ENCODE assay signal across 25 cellular contexts in the genomic region with DNA sequence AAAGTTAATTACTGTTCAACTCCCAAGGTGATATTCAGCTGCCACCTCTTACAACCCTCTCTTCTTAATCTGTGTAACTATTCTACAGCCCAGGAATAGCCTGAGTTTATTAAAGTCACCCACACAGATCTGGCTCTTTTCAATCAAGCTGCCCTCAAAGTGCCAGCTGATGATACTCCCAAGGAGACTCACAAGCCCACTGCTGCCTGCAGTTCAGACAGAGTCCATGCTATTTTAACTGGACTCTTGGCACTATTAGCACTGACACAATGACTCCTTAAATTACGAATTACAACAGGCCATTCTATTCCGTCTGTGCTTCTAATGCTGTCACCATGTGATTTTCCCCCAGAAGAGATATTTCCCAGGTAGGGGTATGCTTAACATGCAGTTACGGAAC. TPM values are rescaled to one million over a fixed set of nuclear protein-coding genes. Genes with fewer than 3 reads are reported as not detected.
DNase-seq lines count a peak whose midpoint lies in the region; ATAC-seq and TF ChIP-seq lines count a peak whose summit lies in the region.
"Had no signal": no experiment of that assay in that cellular context is flagged by ENCODE, and none has a peak within 500 bp of the region (broad histone marks: within the 10 kb centered on the region; RNA-seq: fewer than 3 reads in every experiment).

No MANE protein-coding gene starts in this region.

- H3K36me3 Mint-ChIP-seq in memory B cell = peaks cover 22% of the 10 kb centered on the region
- H3K36me3 Mint-ChIP-seq in activated naive CD8-positive, alpha-beta T cell treated with anti-CD3 and anti-CD28 coated beads, Interleukin-2, amount 50 U/mL, for 24 hours (ENCODE audit: low read depth) = peaks cover 41% of the 10 kb centered on the region
- peaks cover 39% of the 10 kb centered on the region for H3K36me3 Mint-ChIP-seq in endothelial cell (ENCODE audit: low read depth, unreplicated experiment)

- WGBS in lower leg skin, 2 donors = 92 to 94% methylated on average over 3 of the region's 3 CpGs

- ATAC-seq in memory B cell (ENCODE audit: low read depth) = no peak
- ATAC-seq in activated naive CD8-positive, alpha-beta T cell treated with anti-CD3 and anti-CD28 coated beads, Interleukin-2, amount 50 U/mL, for 24 hours = no peak
- ATAC-seq: natural killer cell had no signal

- H3K9me3 Mint-ChIP-seq in memory B cell (no peaks in the 10 kb centered on the region), endothelial cell (ENCODE audit: unreplicated experiment) (no peaks in the 10 kb centered on the region)
- no peaks in the 10 kb centered on the region for H3K9me3 Mint-ChIP-seq in activated naive CD8-positive, alpha-beta T cell treated with anti-CD3 and anti-CD28 coated beads, Interleukin-2, amount 50 U/mL, for 24 hours
- H3K9me3 Mint-ChIP-seq: GM23338, natural killer cell had no signal

- intact Hi-C loops in lower leg skin (cut with DNase I; ENCODE audit: low total_unique reads) = no loop called here

- no peak overlapping the region for H3K4me3 Mint-ChIP-seq in memory B cell
- no peak overlapping the region for H3K4me3 Mint-ChIP-seq in activated naive CD8-positive, alpha-beta T cell treated with anti-CD3 and anti-CD28 coated beads, Interleukin-2, amount 50 U/mL, for 24 hours
- H3K4me3 Mint-ChIP-seq in endothelial cell (ENCODE audit: unreplicated experiment) = no peak overlapping the region
- H3K4me3 Mint-ChIP-seq: GM23338, natural killer cell had no signal

- H3K27ac Mint-ChIP-seq in memory B cell (peak overlapping the region; percentile 53), endothelial cell (ENCODE audit: unreplicated experiment) (no peak overlapping the region)
- no peak overlapping the region for H3K27ac Mint-ChIP-seq in activated naive CD8-positive, alpha-beta T cell treated with anti-CD3 and anti-CD28 coated beads, Interleukin-2, amount 50 U/mL, for 24 hours
- H3K27ac Mint-ChIP-seq: GM23338 had no signal

- H3K4me1 ChIP-seq in stomach smooth muscle (ENCODE audit: control insufficient read depth, insufficient read depth, low read length) = peaks cover 6% of the 10 kb centered on the region
- H3K4me1 ChIP-seq: testis had no signal

- H3K36me3 ChIP-seq in WERI-Rb-1 = peaks cover 43% of the 10 kb centered on the region
- H3K36me3 ChIP-seq in stomach smooth muscle (ENCODE audit: control insufficient read depth in 2 of 2, insufficient read depth in 2 of 2, low read length in 2 of 2) = peaks cover 17 to 28% of the 10 kb centered on the region in 2 donors

- no peak for TF ChIP-seq CTCF in WERI-Rb-1 (IDR thresholded peaks at IDR 0.05; ENCODE audit: low read depth, low read length)
- no peak for TF ChIP-seq CTCF in lower leg skin (IDR thresholded peaks at IDR 0.05)
- no peak for TF ChIP-seq CTCF in endothelial cell (IDR thresholded peaks at IDR 0.05; ENCODE audit: unreplicated experiment)

- no peaks in the 10 kb centered on the region for H3K27me3 ChIP-seq in WERI-Rb-1 (ENCODE audit: insufficient read depth, low read depth, severe bottlenecking)
- no peaks in the 10 kb centered on the region for H3K27me3 ChIP-seq in stomach smooth muscle (ENCODE audit: control insufficient read depth in 1 of 2, insufficient read depth in 2 of 2, low read length in 2 of 2)
- H3K27me3 ChIP-seq: body of pancreas, hepatocyte, spleen, testis had no signal

- H3K4me1 Mint-ChIP-seq in memory B cell (peaks cover 13% of the 10 kb centered on the region), endothelial cell (ENCODE audit: unreplicated experiment) (peaks cover 5% of the 10 kb centered on the region)
- peaks cover 2% of the 10 kb centered on the region for H3K4me1 Mint-ChIP-seq in activated naive CD8-positive, alpha-beta T cell treated with anti-CD3 and anti-CD28 coated beads, Interleukin-2, amount 50 U/mL, for 24 hours
- H3K4me1 Mint-ChIP-seq: GM23338 had no signal

- no peaks in the 10 kb centered on the region for H3K27me3 Mint-ChIP-seq in memory B cell
- no peaks in the 10 kb centered on the region for H3K27me3 Mint-ChIP-seq in activated naive CD8-positive, alpha-beta T cell treated with anti-CD3 and anti-CD28 coated beads, Interleukin-2, amount 50 U/mL, for 24 hours
- peaks cover 3% of the 10 kb centered on the region for H3K27me3 Mint-ChIP-seq in endothelial cell (ENCODE audit: unreplicated experiment)

- TF ChIP-seq POLR2A in lower leg skin (IDR thresholded peaks at IDR 0.05) = no peak

- DNase-seq in WERI-Rb-1 (no peak), globus pallidus (ENCODE audit: low spot score) (peak; percentile 19), memory B cell (ENCODE audit: low spot score in 2 of 2) (no peak), lower leg skin (ENCODE audit: low spot score in 2 of 2) (no peak), endothelial cell (ENCODE audit: low spot score) (no peak)
- no peak for DNase-seq in activated naive CD8-positive, alpha-beta T cell treated with anti-CD3 and anti-CD28 coated beads, Interleukin-2, amount 50 U/mL, for 24 hours
- DNase-seq: activated CD4-positive, CD25-positive, alpha-beta regulatory T cell treated with anti-CD3 and anti-CD28 coated beads, Interleukin-2, amount 50 U/mL, for 72 hours; activated gamma-delta T cell; effector memory CD4-positive, alpha-beta T cell; EL; midbrain; natural killer cell; NCI-H1436 treated with DMSO at 0.1 percent for 48 hours; NCI-H748 treated with DMSO at 0.1 percent for 48 hours; retina; spleen; testis had no signal

- H3K9ac ChIP-seq in stomach smooth muscle (ENCODE audit: low read length in 2 of 2) = peak overlapping the region in 1 of 2 donors; percentile 15

- H3K9me3 ChIP-seq in WERI-Rb-1 (ENCODE audit: severe bottlenecking) = no peaks in the 10 kb centered on the region
- H3K9me3 ChIP-seq in stomach smooth muscle (ENCODE audit: control insufficient read depth in 2 of 2, low read length in 2 of 2) = no peaks in the 10 kb centered on the region
- H3K9me3 ChIP-seq: body of pancreas, spleen, testis had no signal

- H3K4me3 ChIP-seq in WERI-Rb-1 (ENCODE audit: low read depth, low read length) = no peak overlapping the region
- H3K4me3 ChIP-seq in stomach smooth muscle (ENCODE audit: low read length in 2 of 2) = no peak overlapping the region
- no peak overlapping the region for H3K4me3 ChIP-seq in lower leg skin (ENCODE audit: low read depth, poor library complexity, severe bottlenecking)
- H3K4me3 ChIP-seq: body of pancreas, GM23338, hepatocyte, SK-N-MC, spleen, testis had no signal

- peak overlapping the region; percentile 8; the same call in 1 of the 2 replicates for H3K27ac ChIP-seq in WERI-Rb-1
- peak overlapping the region; percentile 24 for H3K27ac ChIP-seq in stomach smooth muscle (ENCODE audit: low read length)
- H3K27ac ChIP-seq: C4-2B, hepatocyte, HL-60, RWPE1, SK-N-MC, spleen, testis had no signal

RNA-seq across cellular contexts. Expression of a gene that starts 26.3 kb away (rescaled TPM):
- 10 to 100 TPM; 50.7 to 85.5 (median 74.4) TPM for total RNA-seq in lower leg skin
- 62.7 TPM for total RNA-seq in endothelial cell (ENCODE audit: unreplicated experiment)

RNA-seq across cellular contexts. Expression of a gene that starts 34.6 kb away (rescaled TPM):
- total RNA-seq in lower leg skin = 10 to 100 TPM; 31.1 to 63.7 (median 43.9) TPM
- 42.7 TPM for total RNA-seq in endothelial cell (ENCODE audit: unreplicated experiment)
